ENCODE assay signal across 21 cellular contexts in the genomic region with DNA sequence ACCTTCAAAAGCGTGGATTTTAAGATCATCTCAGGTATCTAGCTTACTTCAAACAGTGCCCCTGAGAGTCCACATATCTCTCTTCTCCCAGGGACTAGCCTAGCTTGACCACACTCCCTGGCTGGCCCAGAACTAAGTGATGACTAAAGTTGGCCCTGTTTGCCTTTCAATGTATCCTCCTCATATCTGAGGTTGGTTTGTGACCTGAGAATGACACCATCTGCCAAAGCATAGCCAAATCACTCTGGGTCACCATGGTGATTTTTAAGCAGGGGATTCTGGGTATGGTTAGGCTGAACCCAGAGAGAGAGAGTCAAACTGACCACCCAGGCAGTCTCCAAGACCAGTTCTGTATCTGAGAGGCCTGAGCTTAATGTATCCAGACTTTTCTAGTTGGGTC. TPM values are rescaled to one million over a fixed set of nuclear protein-coding genes. Genes with fewer than 3 reads are reported as not detected.
DNase-seq lines count a peak whose midpoint lies in the region; ATAC-seq, FAIRE-seq and TF ChIP-seq lines count a peak whose summit lies in the region.
"Had no signal": no experiment of that assay in that cellular context is flagged by ENCODE, and none has a peak within 500 bp of the region (broad histone marks: within the 10 kb centered on the region; RNA-seq: fewer than 3 reads in every experiment).

No MANE protein-coding gene starts in this region.

- ATAC-seq in A549: peak; percentile 89 to 93
- ATAC-seq in GM18861 (IDR thresholded peaks at IDR 0.05; ENCODE audit: unreplicated experiment): peak; percentile 42
- ATAC-seq in HG03565 (IDR thresholded peaks at IDR 0.05; ENCODE audit: unreplicated experiment): no peak
- ATAC-seq: gastrocnemius medialis, upper lobe of right lung had no signal

- POLR2A ChIA-PET in A549 (lab: Yijun Ruan, JAX): no interaction called here
- POLR2A ChIA-PET in OCI-LY7 (lab: Charles Lee): no interaction called here

- H2AFZ ChIP-seq in fibroblast of lung (ENCODE audit: low read length) (no peak overlapping the region), OCI-LY7 (ENCODE audit: low read length) (no peak overlapping the region)

- TF ChIP-seq POLR2A in A549 (IDR thresholded peaks at IDR 0.05; ENCODE audit: low read length) (no peak), transverse colon (IDR thresholded peaks at IDR 0.05) (no peak)

- H3K27ac ChIP-seq in A549: peak overlapping the region; percentile 70 to 79
- peak overlapping the region; percentile 17 for H3K27ac ChIP-seq in fibroblast of lung (ENCODE audit: insufficient read depth, low read length)
- H3K27ac ChIP-seq in OCI-LY7 (ENCODE audit: low read depth, low read length, poor library complexity, severe bottlenecking): no peak overlapping the region
- H3K27ac ChIP-seq in transverse colon: no peak overlapping the region
- H3K27ac ChIP-seq: breast epithelium, gastrocnemius medialis, neutrophil, upper lobe of right lung had no signal

- in situ Hi-C loops in transverse colon (cut with MboI; ENCODE audit: low pct_ligation_motif_present in 1 of 4, low pct_unique_long_range_greater_than_20kb in 1 of 4, low sequenced_read_pairs in 3 of 4): no loop called here

- H3K79me2 ChIP-seq in fibroblast of lung (ENCODE audit: control insufficient read depth, insufficient read depth, low read length): no peaks in the 10 kb centered on the region
- H3K79me2 ChIP-seq in OCI-LY7 (ENCODE audit: insufficient read depth, low read depth, low read length): no peaks in the 10 kb centered on the region

- H3K4me1 ChIP-seq in A549 (peaks cover 54% of the 10 kb centered on the region), fibroblast of lung (ENCODE audit: control insufficient read depth, extremely low read depth, insufficient read depth, low read length) (peaks cover 6% of the 10 kb centered on the region), OCI-LY7 (ENCODE audit: insufficient read depth, low read length, poor library complexity, severe bottlenecking) (no peaks in the 10 kb centered on the region), transverse colon (peaks cover 0 to 4% (median 0%) of the 10 kb centered on the region in 4 donors)
- H3K4me1 ChIP-seq: breast epithelium, gastrocnemius medialis, upper lobe of right lung had no signal

- TF ChIP-seq RAD21 in A549 (conservative IDR thresholded peaks at IDR 0.05 in 1 of 2, IDR thresholded peaks at IDR 0.05 in 1 of 2): no peak

- CTCF ChIA-PET in A549 (lab: Yijun Ruan, JAX): interaction anchor here (0.9 to 2.9 kb wide), 3 partner anchors 10 to 26 kb away, joined by 3 to 15 read pairs (median 3); a partner anchor contains a TSS
- CTCF ChIA-PET in OCI-LY7 (lab: Charles Lee; ENCODE audit: unreplicated experiment): no interaction called here

- H3K27me3 ChIP-seq in MG63: no peaks in the 10 kb centered on the region
- H3K27me3 ChIP-seq in fibroblast of lung (ENCODE audit: control insufficient read depth, insufficient read depth, low read length): no peaks in the 10 kb centered on the region
- H3K27me3 ChIP-seq in transverse colon: no peaks in the 10 kb centered on the region
- H3K27me3 ChIP-seq: breast epithelium, upper lobe of right lung had no signal

- no peak overlapping the region for H3K9ac ChIP-seq in fibroblast of lung (ENCODE audit: insufficient read depth, low read length)

- TF ChIP-seq CTCF in A549 (IDR thresholded peaks at IDR 0.05): no peak
- no peak for TF ChIP-seq CTCF in fibroblast of lung (conservative IDR thresholded peaks at IDR 0.05 in 1 of 2, IDR thresholded peaks at IDR 0.05 in 1 of 2; ENCODE audit: low read depth in 1 of 2, low read length in 2 of 2)
- no peak for TF ChIP-seq CTCF in OCI-LY7 (conservative IDR thresholded peaks at IDR 0.05; ENCODE audit: low read length)
- TF ChIP-seq CTCF in transverse colon (IDR thresholded peaks at IDR 0.05): no peak

- H3K36me3 ChIP-seq in MG63: no peaks in the 10 kb centered on the region
- no peaks in the 10 kb centered on the region for H3K36me3 ChIP-seq in fibroblast of lung (ENCODE audit: control insufficient read depth, insufficient read depth, low read length)
- no peaks in the 10 kb centered on the region for H3K36me3 ChIP-seq in OCI-LY7 (ENCODE audit: insufficient read depth, low read length)
- no peaks in the 10 kb centered on the region for H3K36me3 ChIP-seq in transverse colon
- H3K36me3 ChIP-seq: breast epithelium, gastrocnemius medialis, neutrophil, upper lobe of right lung had no signal

- intact Hi-C loops in OCI-LY7 (cut with micrococcal nuclease; ENCODE audit: unreplicated experiment) (no loop called here), transverse colon (cut with DNase I; ENCODE audit: low total_unique reads) (no loop called here)

- DNase-seq in A549 (ENCODE audit: low read depth in 1 of 2, low spot score in 1 of 2) (peak; percentile 44 to 89), MG63 (peak; percentile 61), fibroblast of lung (ENCODE audit: low read depth in 2 of 2) (peak; percentile 27 to 66), OCI-LY7 (ENCODE audit: low spot score) (no peak), superior temporal gyrus (ENCODE audit: extremely low spot score) (no peak), transverse colon (no peak)
- DNase-seq: activated B cell treated with CpG ODN at 0.5 μM for 24 hours; activated naive CD4-positive, alpha-beta T cell treated with Interleukin-2 at 50 U/mL for 16 hours; DMS153; effector memory CD4-positive, alpha-beta T cell; gastrocnemius medialis; KBM-7; NCI-H146; NCI-H446 treated with DMSO at 0.1 percent for 48 hours; stimulated activated CD4-positive, alpha-beta T cell treated with anti-CD3 and anti-CD28 coated beads, Interleukin-4, amount 100 ng/mL, for 4 hours; upper lobe of right lung had no signal

- H3K4me3 ChIP-seq in A549 (no peak overlapping the region), MG63 (no peak overlapping the region), fibroblast of lung (replicated peaks in 1 of 4; ENCODE audit: control extremely low read depth in 1 of 4, insufficient read depth in 1 of 4, low read depth in 3 of 4, low read length in 4 of 4) (no peak overlapping the region), OCI-LY7 (ENCODE audit: low read depth, low read length, poor library complexity, severe bottlenecking) (no peak overlapping the region), transverse colon (no peak overlapping the region)
- H3K4me3 ChIP-seq: breast epithelium, gastrocnemius medialis, upper lobe of right lung had no signal

- WGBS in A549 (ENCODE audit: missing lambda C conversion rate): 55% methylated on average over 1 of the region's 1 CpG
- WGBS in transverse colon (ENCODE audit: low coverage in 1 of 2), 2 donors: 77 to 83% methylated on average over 1 of the region's 1 CpG

- no TSS peak for BruUV-seq in OCI-LY7 (replicated peaks; lab: Mats Ljungman, UMichigan)

- H3K9me3 ChIP-seq in A549: peaks cover 1% of the 10 kb centered on the region; the same call in 1 of the 3 replicates
- H3K9me3 ChIP-seq in MG63: no peaks in the 10 kb centered on the region
- no peaks in the 10 kb centered on the region for H3K9me3 ChIP-seq in fibroblast of lung (ENCODE audit: control insufficient read depth, insufficient read depth, low read depth, low read length)
- no peaks in the 10 kb centered on the region for H3K9me3 ChIP-seq in OCI-LY7 (ENCODE audit: low read length)
- H3K9me3 ChIP-seq in transverse colon: no peaks in the 10 kb centered on the region
- H3K9me3 ChIP-seq: breast epithelium, gastrocnemius medialis, neutrophil, upper lobe of right lung had no signal

- FAIRE-seq in A549 (lab: Jason Lieb, UNC): no peak
- FAIRE-seq: GM12892 had no signal

- H3K4me2 ChIP-seq in A549 (peak overlapping the region; percentile 57), fibroblast of lung (ENCODE audit: extremely low read depth, insufficient read depth, low read length) (no peak overlapping the region), OCI-LY7 (ENCODE audit: low read length) (no peak overlapping the region)

- H3K9me2 ChIP-seq in OCI-LY7 (ENCODE audit: insufficient read depth, low read length): no peaks in the 10 kb centered on the region

- H4K20me1 ChIP-seq in fibroblast of lung (ENCODE audit: control insufficient read depth, extremely low read depth, insufficient read depth, low read length) (no peaks in the 10 kb centered on the region), OCI-LY7 (ENCODE audit: insufficient read depth, low read length) (no peaks in the 10 kb centered on the region)

- no peak for TF ChIP-seq EP300 in A549 (IDR thresholded peaks at IDR 0.05)
- TF ChIP-seq EP300 in transverse colon (IDR thresholded peaks at IDR 0.05; ENCODE audit: low read depth): no peak

TF ChIP-seq in A549, 52 proteins besides CTCF, POLR2A, EP300 and RAD21:
- TF ChIP-seq FOSL2 (IDR thresholded peaks at IDR 0.05) (no peak), FOSL2 (CRISPR knock-in tag; IDR thresholded peaks at IDR 0.05) (peak; percentile 49; the same call in 1 of the 2 replicates), GATA3 (IDR thresholded peaks at IDR 0.05; ENCODE audit: borderline replicate concordance) (0 out of 2 replicates have a peak, but pooled peaks have one; percentile 14), ESRRA (IDR thresholded peaks at IDR 0.05; ENCODE audit: borderline replicate concordance, low read length) (no peak)
TF ChIP-seq in A549: peak in this region for 2.

RNA-seq across cellular contexts. Expression of a gene that starts 16.2 kb away (rescaled TPM):
- 14.2 and 17.0 TPM in 2 replicates for polyA plus RNA-seq in A549 (2011; rRNA removed)
- 9.8 and 13.4 TPM in 2 replicates for polyA plus RNA-seq in A549 (2012; cell fraction: cytosol; rRNA removed)
- polyA plus RNA-seq in A549 (2012; cell fraction: nucleus; rRNA removed): 13.9 and 16.4 TPM in 2 replicates
- 12.5 to 17.7 TPM (median 17.5 TPM) in 3 replicates for polyA plus RNA-seq in A549 (2017; fragmentation: RNase III; extraction: RNeasy Plus Mini Kit Qiagen cat#74134 plus additional on column Dnase treatment)
- polyA minus RNA-seq in A549 (2011; rRNA and poly(A)+ RNA removed): 19.2 and 22.0 TPM in 2 replicates
- total RNA-seq in MG63 (2014; rRNA removed; shearing (Covaris generic); ENCODE audit: low replicate concordance): 0.13 TPM in 1 of 2 replicates, not detected in the other
- 0.51 and 0.66 TPM in 2 replicates for total RNA-seq in fibroblast of lung
- 0.20 and 1.0 TPM in 2 replicates for polyA plus RNA-seq in fibroblast of lung
- polyA plus RNA-seq in fibroblast of lung (2012): 0.12 and 0.67 TPM in 2 replicates
- 0.07 TPM in 1 of 2 replicates, not detected in the other for polyA minus RNA-seq in fibroblast of lung (ENCODE audit: low replicate concordance)
- not detected in 2 replicates for total RNA-seq in OCI-LY7 (2014; rRNA removed; shearing (Covaris generic))
- not detected in 2 replicates for total RNA-seq in OCI-LY7 (2022)
- total RNA-seq in transverse colon: under 1 TPM in 2 of 4 donors, not detected in 2; 0.41 to 0.64 TPM
- total RNA-seq: activated B cell treated with CpG ODN at 0.5 μM for 24 hours, gastrocnemius medialis had no signal

Comparison
In these comparisons a context has a peak if more than half of its experiments do, and no peak if none do; other contexts are left out.
1. DNase-seq: peak in A549 (2 of 2), MG63 (single experiment) and fibroblast of lung (2 of 2); none in OCI-LY7 (single experiment), superior temporal gyrus (single experiment) and transverse colon (single experiment).
2. H3K27ac ChIP-seq: peak in A549 (2 of 2) and fibroblast of lung (single experiment); none in OCI-LY7 (single experiment) and transverse colon (0 of 4).